ENCODE assay signal across 9 cellular contexts in the genomic region with DNA sequence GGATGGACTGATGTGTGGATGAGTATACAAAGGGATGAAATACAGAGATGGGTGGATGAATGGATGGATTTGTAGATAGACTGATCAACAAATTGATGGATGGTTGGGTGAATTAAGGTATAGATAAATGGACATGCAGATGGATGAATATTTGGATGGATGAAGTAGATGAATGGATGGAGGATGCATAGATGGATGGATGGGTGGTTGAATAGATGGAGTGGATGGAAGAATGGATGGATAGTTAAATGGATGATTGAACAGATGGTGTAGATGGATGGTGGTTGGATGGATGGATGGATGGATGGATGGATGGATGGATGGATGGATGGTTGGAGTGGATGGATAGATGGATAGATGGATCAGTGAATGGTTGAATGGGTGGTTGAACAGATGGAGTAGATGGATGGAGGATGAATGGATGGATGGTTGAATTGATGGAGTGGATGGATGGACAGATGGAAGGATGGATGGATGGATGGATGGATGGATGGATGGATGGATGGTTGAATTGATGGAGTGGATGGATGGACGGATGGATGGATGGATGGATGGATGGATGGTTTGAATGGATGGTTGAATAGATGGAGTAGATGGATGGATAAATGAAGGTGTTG. TPM values are rescaled to one million over a fixed set of nuclear protein-coding genes. Genes with fewer than 3 reads are reported as not detected.
"Had no signal": no experiment of that assay in that cellular context is flagged by ENCODE, and none has a peak within 500 bp of the region (broad histone marks: within the 10 kb centered on the region; RNA-seq: fewer than 3 reads in every experiment).

No MANE protein-coding gene starts in this region.

- H3K27ac ChIP-seq: GM23248, KMS-11 had no signal

- H2AFZ ChIP-seq: GM23248 had no signal

- H3K9ac ChIP-seq: GM23248, KMS-11 had no signal

- DNase-seq: GM23248, GOT3, H9, HCEC 1CT, Karpas-422, KBM-7 had no signal

- H3K4me3 ChIP-seq: GM23248 had no signal

- H3K4me2 ChIP-seq: KMS-11 had no signal

- FAIRE-seq: H54 had no signal

RNA-seq across cellular contexts. Expression of a gene that starts 15.0 kb away (rescaled TPM):
- polyA plus RNA-seq: IgD-negative memory B cell had no signal
